ENCODE assay signal across 13 cellular contexts in the genomic region with DNA sequence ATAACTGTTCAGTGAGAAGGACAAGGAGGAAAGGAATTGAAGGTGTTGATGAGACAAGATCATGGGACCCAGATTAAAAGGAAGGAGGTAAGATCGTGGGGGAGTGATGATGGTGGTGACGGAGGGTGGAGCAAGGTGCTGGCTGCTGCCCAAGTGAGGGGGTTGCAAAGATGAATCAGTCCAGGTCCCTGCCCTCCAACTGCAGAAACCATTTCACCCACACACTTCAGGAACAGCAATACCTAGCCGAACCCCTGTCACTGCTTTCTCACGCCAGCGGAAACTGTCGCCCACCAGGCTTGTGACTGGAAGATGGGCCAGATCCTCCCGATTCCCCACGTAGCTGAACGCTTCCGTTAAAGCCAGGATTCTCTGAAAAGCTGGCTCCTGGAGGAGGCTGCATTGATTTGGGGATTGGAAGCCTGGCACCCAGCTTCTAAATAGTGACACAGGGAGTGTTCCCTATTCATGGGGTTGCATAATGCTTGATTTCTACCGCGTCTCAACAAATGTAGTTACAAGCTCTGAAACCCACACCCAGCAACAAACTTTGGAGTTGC. TPM values are rescaled to one million over a fixed set of nuclear protein-coding genes. Genes with fewer than 3 reads are reported as not detected.
DNase-seq lines count a peak whose midpoint lies in the region; TF ChIP-seq lines count a peak whose summit lies in the region.
"Had no signal": no experiment of that assay in that cellular context is flagged by ENCODE, and none has a peak within 500 bp of the region (broad histone marks: within the 10 kb centered on the region; RNA-seq: fewer than 3 reads in every experiment).

No MANE protein-coding gene starts in this region.

- H3K36me3 Mint-ChIP-seq in activated naive CD4-positive, alpha-beta T cell treated with anti-CD3 and anti-CD28 coated beads for 36 hours (ENCODE audit: low read depth) = no peaks in the 10 kb centered on the region
- no peaks in the 10 kb centered on the region for H3K36me3 Mint-ChIP-seq in activated naive CD4-positive, alpha-beta T cell treated with anti-CD3 and anti-CD28 coated beads, Interleukin-2, amount 10 ng/mL, durations not matched to agents 7 days and 5 days
- H3K36me3 Mint-ChIP-seq in stimulated activated naive CD8-positive, alpha-beta T cell treated with anti-CD3 and anti-CD28 coated beads, Interleukin-15, Interleukin-2, amounts not matched to agents 100 ng/mL and 50 ng/mL, for 24 hours (ENCODE audit: low read depth) = peaks cover under 1% of the 10 kb centered on the region

- H3K79me2 ChIP-seq in osteoblast (ENCODE audit: insufficient read depth, low read length) = peaks cover 19% of the 10 kb centered on the region

- peaks cover under 1% of the 10 kb centered on the region for H3K36me3 ChIP-seq in osteoblast (ENCODE audit: insufficient read depth, low read length)
- H3K36me3 ChIP-seq: brain microvascular endothelial cell had no signal

- peak; percentile 57 for DNase-seq in activated naive CD4-positive, alpha-beta T cell treated with anti-CD3 and anti-CD28 coated beads for 36 hours
- no peak for DNase-seq in activated naive CD4-positive, alpha-beta T cell treated with anti-CD3 and anti-CD28 coated beads, Interleukin-2, amount 10 ng/mL, durations not matched to agents 7 days and 5 days
- peak; percentile 79 for DNase-seq in activated naive CD4-positive, alpha-beta T cell treated with anti-CD3 and anti-CD28 coated beads, Interleukin-2, amount 50 U/mL, for 16 hours
- DNase-seq in osteoblast (ENCODE audit: insufficient read length, low spot score, missing footprints) (no peak), NCI-H2029 treated with DMSO at 0.1 percent for 48 hours (lab: John Stamatoyannopoulos, UW) (no peak), T1000 (lab: John Stamatoyannopoulos, UW) (no peak), dedifferentiated amniotic fluid mesenchymal stem cell (ENCODE audit: extremely low spot score) (no peak)
- DNase-seq: brain microvascular endothelial cell, GDM1, left colon, NCI-H1694 treated with DMSO at 0.1 percent for 48 hours, T-helper 9 cell had no signal

- peak overlapping the region; percentile 76 for H3K27ac Mint-ChIP-seq in activated naive CD4-positive, alpha-beta T cell treated with anti-CD3 and anti-CD28 coated beads for 36 hours
- no peak overlapping the region for H3K27ac Mint-ChIP-seq in activated naive CD4-positive, alpha-beta T cell treated with anti-CD3 and anti-CD28 coated beads, Interleukin-2, amount 10 ng/mL, durations not matched to agents 7 days and 5 days
- peak overlapping the region; percentile 92 for H3K27ac Mint-ChIP-seq in stimulated activated naive CD8-positive, alpha-beta T cell treated with anti-CD3 and anti-CD28 coated beads, Interleukin-15, Interleukin-2, amounts not matched to agents 100 ng/mL and 50 ng/mL, for 24 hours

- peaks cover 13% of the 10 kb centered on the region for H4K20me1 ChIP-seq in osteoblast (ENCODE audit: insufficient read depth, low read length)

- H3K9me3 Mint-ChIP-seq in activated naive CD4-positive, alpha-beta T cell treated with anti-CD3 and anti-CD28 coated beads for 36 hours = no peaks in the 10 kb centered on the region
- no peaks in the 10 kb centered on the region for H3K9me3 Mint-ChIP-seq in activated naive CD4-positive, alpha-beta T cell treated with anti-CD3 and anti-CD28 coated beads, Interleukin-2, amount 10 ng/mL, durations not matched to agents 7 days and 5 days
- H3K9me3 Mint-ChIP-seq in stimulated activated naive CD8-positive, alpha-beta T cell treated with anti-CD3 and anti-CD28 coated beads, Interleukin-15, Interleukin-2, amounts not matched to agents 100 ng/mL and 50 ng/mL, for 24 hours = no peaks in the 10 kb centered on the region

- H3K27me3 Mint-ChIP-seq in activated naive CD4-positive, alpha-beta T cell treated with anti-CD3 and anti-CD28 coated beads for 36 hours (ENCODE audit: low read depth) = no peaks in the 10 kb centered on the region
- peaks cover 38% of the 10 kb centered on the region for H3K27me3 Mint-ChIP-seq in activated naive CD4-positive, alpha-beta T cell treated with anti-CD3 and anti-CD28 coated beads, Interleukin-2, amount 10 ng/mL, durations not matched to agents 7 days and 5 days
- peaks cover 3% of the 10 kb centered on the region for H3K27me3 Mint-ChIP-seq in stimulated activated naive CD8-positive, alpha-beta T cell treated with anti-CD3 and anti-CD28 coated beads, Interleukin-15, Interleukin-2, amounts not matched to agents 100 ng/mL and 50 ng/mL, for 24 hours

- H2AFZ ChIP-seq in osteoblast (ENCODE audit: low read length) = peak overlapping the region; percentile 78

- peak overlapping the region; percentile 40 for H3K4me3 ChIP-seq in osteoblast (ENCODE audit: insufficient read depth, low read length)

- peak overlapping the region; percentile 4 for H3K27ac ChIP-seq in osteoblast (ENCODE audit: low read depth, low read length)
- H3K27ac ChIP-seq: brain microvascular endothelial cell had no signal

- CTCF ChIA-PET in activated naive CD4-positive, alpha-beta T cell treated with anti-CD3 and anti-CD28 coated beads for 36 hours (lab: Charles Lee) = interaction anchor here (6.4 kb wide), 1 partner anchor 10 kb away, joined by 110 read pairs; the partner anchor contains the start of gene FAM43A
- CTCF ChIA-PET in activated naive CD4-positive, alpha-beta T cell treated with anti-CD3 and anti-CD28 coated beads, Interleukin-2, amount 10 ng/mL, durations not matched to agents 7 days and 5 days (lab: Charles Lee) = interaction anchor here (1.1 to 5.0 kb wide), 2 partner anchors 12 to 596 kb away, joined by 6 to 20 read pairs; partner anchors contain the start of gene XXYLT1

- no peaks in the 10 kb centered on the region for H3K27me3 ChIP-seq in osteoblast (ENCODE audit: insufficient read depth, low read length)
- H3K27me3 ChIP-seq: brain microvascular endothelial cell had no signal

- peaks cover 26% of the 10 kb centered on the region for H3K4me1 ChIP-seq in osteoblast (ENCODE audit: insufficient read depth, low read length)

- peak overlapping the region; percentile 10 for H3K4me3 Mint-ChIP-seq in activated naive CD4-positive, alpha-beta T cell treated with anti-CD3 and anti-CD28 coated beads for 36 hours
- no peak overlapping the region for H3K4me3 Mint-ChIP-seq in activated naive CD4-positive, alpha-beta T cell treated with anti-CD3 and anti-CD28 coated beads, Interleukin-2, amount 10 ng/mL, durations not matched to agents 7 days and 5 days
- H3K4me3 Mint-ChIP-seq in stimulated activated naive CD8-positive, alpha-beta T cell treated with anti-CD3 and anti-CD28 coated beads, Interleukin-15, Interleukin-2, amounts not matched to agents 100 ng/mL and 50 ng/mL, for 24 hours = peak overlapping the region; percentile 67

- H3K4me1 Mint-ChIP-seq in activated naive CD4-positive, alpha-beta T cell treated with anti-CD3 and anti-CD28 coated beads for 36 hours (ENCODE audit: low read depth) = peaks cover 43% of the 10 kb centered on the region
- peaks cover 25% of the 10 kb centered on the region for H3K4me1 Mint-ChIP-seq in activated naive CD4-positive, alpha-beta T cell treated with anti-CD3 and anti-CD28 coated beads, Interleukin-2, amount 10 ng/mL, durations not matched to agents 7 days and 5 days
- H3K4me1 Mint-ChIP-seq in stimulated activated naive CD8-positive, alpha-beta T cell treated with anti-CD3 and anti-CD28 coated beads, Interleukin-15, Interleukin-2, amounts not matched to agents 100 ng/mL and 50 ng/mL, for 24 hours (ENCODE audit: low read depth) = peaks cover 54% of the 10 kb centered on the region

- H3K9me3 ChIP-seq in osteoblast (ENCODE audit: low read depth, low read length) = no peaks in the 10 kb centered on the region

- intact Hi-C loops in activated naive CD4-positive, alpha-beta T cell treated with anti-CD3 and anti-CD28 coated beads for 36 hours (cut with micrococcal nuclease) = loop anchor here (10.0 kb wide), 2 partner anchors 770 to 1410 kb away; partner anchors contain the start of genes ACAP2 and TFRC

- no peak for TF ChIP-seq CTCF in osteoblast (IDR thresholded peaks at IDR 0.05; ENCODE audit: extremely low read depth, low read depth, low read length)

- peak overlapping the region; percentile 71 for H3K4me2 ChIP-seq in osteoblast (ENCODE audit: insufficient read depth, low read length)

RNA-seq across cellular contexts. Expression of gene LSG1, which starts 3.2 kb away (rescaled TPM):
- 10 to 100 TPM; 26.4 to 27.0 TPM for total RNA-seq in activated naive CD4-positive, alpha-beta T cell treated with anti-CD3 and anti-CD28 coated beads for 36 hours
- total RNA-seq in osteoblast = 40.9 and 41.5 TPM in 2 replicates

RNA-seq across cellular contexts. Expression of gene FAM43A, which starts 10.5 kb away (rescaled TPM):
- total RNA-seq in activated naive CD4-positive, alpha-beta T cell treated with anti-CD3 and anti-CD28 coated beads for 36 hours = 1 to 10 TPM; 1.4 to 1.6 TPM
- 14.7 and 17.0 TPM in 2 replicates for total RNA-seq in osteoblast

RNA-seq across cellular contexts. Expression of gene TMEM44, which starts 41.9 kb away (rescaled TPM):
- 1 to 10 TPM in 1 of 2 experiments, under 1 TPM in 1; 0.93 to 1.7 TPM for total RNA-seq in activated naive CD4-positive, alpha-beta T cell treated with anti-CD3 and anti-CD28 coated beads for 36 hours
- total RNA-seq in osteoblast = 18.8 and 20.3 TPM in 2 replicates

Comparison
In these comparisons a context has a peak if more than half of its experiments do, and no peak if none do; other contexts are left out.
1. DNase-seq: peak in activated naive CD4-positive, alpha-beta T cell treated with anti-CD3 and anti-CD28 coated beads for 36 hours (single experiment) and activated naive CD4-positive, alpha-beta T cell treated with anti-CD3 and anti-CD28 coated beads, Interleukin-2, amount 50 U/mL, for 16 hours (single experiment); none in activated naive CD4-positive, alpha-beta T cell treated with anti-CD3 and anti-CD28 coated beads, Interleukin-2, amount 10 ng/mL, durations not matched to agents 7 days and 5 days (single experiment), osteoblast (single experiment), NCI-H2029 treated with DMSO at 0.1 percent for 48 hours (single experiment), T1000 (single experiment) and dedifferentiated amniotic fluid mesenchymal stem cell (single experiment).